ENCODE assay signal across 1 cellular context in the genomic region with DNA sequence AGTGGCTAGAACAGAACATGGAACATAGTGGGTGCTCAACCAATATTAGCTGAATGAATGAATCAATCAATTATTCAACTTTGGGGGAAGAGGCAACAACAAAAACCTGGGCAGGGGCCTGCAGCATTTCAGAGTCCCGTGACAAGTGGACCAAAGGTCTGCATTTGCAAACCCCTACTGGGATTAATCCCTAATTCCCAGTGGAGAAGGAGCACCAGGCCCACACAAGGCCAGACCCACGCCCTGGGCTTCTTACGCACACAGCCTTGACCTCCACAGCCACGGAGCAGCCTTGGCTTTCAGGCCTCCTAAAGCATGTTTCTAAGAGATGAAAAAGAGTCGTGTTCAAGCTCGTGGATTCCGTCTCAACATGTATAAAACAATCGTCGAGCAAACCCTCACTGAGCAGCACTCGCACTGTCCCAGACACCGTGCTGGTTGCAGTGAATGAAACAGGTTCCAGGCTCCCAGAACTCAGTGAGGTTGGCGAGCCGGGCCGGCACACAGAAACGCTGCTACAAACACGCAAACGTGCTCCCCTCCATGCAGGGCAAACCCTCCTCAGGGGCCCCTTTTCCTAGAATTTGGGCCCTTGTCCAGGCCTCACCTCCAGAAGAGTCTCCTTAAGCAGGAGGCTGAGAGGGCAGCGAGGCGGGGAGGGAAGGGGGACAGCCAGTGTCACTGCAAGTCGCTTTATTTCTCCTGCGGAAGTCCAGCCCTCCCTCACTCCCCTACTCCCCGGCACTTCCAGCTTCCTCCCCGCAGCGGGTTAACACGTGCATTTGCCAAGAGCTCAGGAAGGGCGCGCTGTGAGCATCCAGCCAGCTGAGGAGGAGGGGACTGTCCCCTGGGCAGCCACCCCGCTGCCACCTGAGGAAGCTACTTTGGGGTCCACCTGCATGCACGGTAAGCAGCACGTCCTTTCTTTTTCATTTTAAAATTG.
TF ChIP-seq lines count a peak whose summit lies in the region.

No MANE protein-coding gene starts in this region.

TF ChIP-seq in K562, 482 proteins besides CTCF, POLR2A, EP300 and RAD21 (continued from another document):
- TF ChIP-seq, protein P1, sequence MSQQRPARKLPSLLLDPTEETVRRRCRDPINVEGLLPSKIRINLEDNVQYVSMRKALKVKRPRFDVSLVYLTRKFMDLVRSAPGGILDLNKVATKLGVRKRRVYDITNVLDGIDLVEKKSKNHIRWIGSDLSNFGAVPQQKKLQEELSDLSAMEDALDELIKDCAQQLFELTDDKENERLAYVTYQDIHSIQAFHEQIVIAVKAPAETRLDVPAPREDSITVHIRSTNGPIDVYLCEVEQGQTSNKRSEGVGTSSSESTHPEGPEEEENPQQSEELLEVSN (IDR thresholded peaks at IDR 0.05; ENCODE audit: borderline replicate concordance in 1 of 2, extremely low read depth in 1 of 2, insufficient read depth in 1 of 2, insufficient read length in 1 of 2, low read depth in 1 of 2, low read length in 1 of 2, poor library complexity in 1 of 2, severe bottlenecking in 1 of 2), result peak in 1 of 2 experiments; percentile 31
- TF ChIP-seq GABPA (tag; conservative IDR thresholded peaks at IDR 0.05; ENCODE audit: low read depth), result peak; percentile 36; the same call in 1 of the 2 replicates
- 0 out of 2 replicates have a peak, but pooled peaks have one; percentile 13 for TF ChIP-seq MYC (IDR thresholded peaks at IDR 0.05; ENCODE audit: low read depth, low read length)
- TF ChIP-seq MYC (CRISPR knock-in tag; IDR thresholded peaks at IDR 0.05; ENCODE audit: borderline replicate concordance, low read depth), result no peak
- TF ChIP-seq YY1 (IDR thresholded peaks at IDR 0.05; ENCODE audit: borderline replicate concordance in 1 of 3, control insufficient read depth in 1 of 3, extremely low read depth in 1 of 3, insufficient read depth in 3 of 3, insufficient read length in 1 of 3, insufficient replicate concordance in 2 of 3, low read depth in 1 of 3, low read length in 2 of 3), result no peak
- TF ChIP-seq BCOR (IDR thresholded peaks at IDR 0.05), result no peak
- TF ChIP-seq, protein P2, sequence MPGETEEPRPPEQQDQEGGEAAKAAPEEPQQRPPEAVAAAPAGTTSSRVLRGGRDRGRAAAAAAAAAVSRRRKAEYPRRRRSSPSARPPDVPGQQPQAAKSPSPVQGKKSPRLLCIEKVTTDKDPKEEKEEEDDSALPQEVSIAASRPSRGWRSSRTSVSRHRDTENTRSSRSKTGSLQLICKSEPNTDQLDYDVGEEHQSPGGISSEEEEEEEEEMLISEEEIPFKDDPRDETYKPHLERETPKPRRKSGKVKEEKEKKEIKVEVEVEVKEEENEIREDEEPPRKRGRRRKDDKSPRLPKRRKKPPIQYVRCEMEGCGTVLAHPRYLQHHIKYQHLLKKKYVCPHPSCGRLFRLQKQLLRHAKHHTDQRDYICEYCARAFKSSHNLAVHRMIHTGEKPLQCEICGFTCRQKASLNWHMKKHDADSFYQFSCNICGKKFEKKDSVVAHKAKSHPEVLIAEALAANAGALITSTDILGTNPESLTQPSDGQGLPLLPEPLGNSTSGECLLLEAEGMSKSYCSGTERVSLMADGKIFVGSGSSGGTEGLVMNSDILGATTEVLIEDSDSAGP (CRISPR knock-in tag; IDR thresholded peaks at IDR 0.05), result no peak
- 0 out of 2 replicates have a peak, but pooled peaks have one; percentile 3 for TF ChIP-seq SPI1 (IDR thresholded peaks at IDR 0.05; ENCODE audit: borderline replicate concordance, low read depth, low read length)
- TF ChIP-seq STAT5A (IDR thresholded peaks at IDR 0.05; ENCODE audit: borderline replicate concordance, low read length), result no peak
- no peak for TF ChIP-seq ARNT (IDR thresholded peaks at IDR 0.05)
- no peak for TF ChIP-seq DNMT1 (IDR thresholded peaks at IDR 0.05)
- TF ChIP-seq ZNF57 (CRISPR knock-in tag; IDR thresholded peaks at IDR 0.05), result no peak
- TF ChIP-seq, protein P3, sequence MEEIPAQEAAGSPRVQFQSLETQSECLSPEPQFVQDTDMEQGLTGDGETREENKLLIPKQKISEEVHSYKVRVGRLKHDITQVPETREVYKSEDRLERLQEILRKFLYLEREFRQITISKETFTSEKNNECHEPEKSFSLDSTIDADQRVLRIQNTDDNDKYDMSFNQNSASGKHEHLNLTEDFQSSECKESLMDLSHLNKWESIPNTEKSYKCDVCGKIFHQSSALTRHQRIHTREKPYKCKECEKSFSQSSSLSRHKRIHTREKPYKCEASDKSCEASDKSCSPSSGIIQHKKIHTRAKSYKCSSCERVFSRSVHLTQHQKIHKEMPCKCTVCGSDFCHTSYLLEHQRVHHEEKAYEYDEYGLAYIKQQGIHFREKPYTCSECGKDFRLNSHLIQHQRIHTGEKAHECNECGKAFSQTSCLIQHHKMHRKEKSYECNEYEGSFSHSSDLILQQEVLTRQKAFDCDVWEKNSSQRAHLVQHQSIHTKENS (CRISPR knock-in tag; IDR thresholded peaks at IDR 0.05), result no peak
- TF ChIP-seq BHLHE40 (IDR thresholded peaks at IDR 0.05; ENCODE audit: low read length), result peak; percentile 26; the same call in 1 of the 2 replicates
- TF ChIP-seq TAF7 (tag; IDR thresholded peaks at IDR 0.05), result no peak
- TF ChIP-seq, protein P4, sequence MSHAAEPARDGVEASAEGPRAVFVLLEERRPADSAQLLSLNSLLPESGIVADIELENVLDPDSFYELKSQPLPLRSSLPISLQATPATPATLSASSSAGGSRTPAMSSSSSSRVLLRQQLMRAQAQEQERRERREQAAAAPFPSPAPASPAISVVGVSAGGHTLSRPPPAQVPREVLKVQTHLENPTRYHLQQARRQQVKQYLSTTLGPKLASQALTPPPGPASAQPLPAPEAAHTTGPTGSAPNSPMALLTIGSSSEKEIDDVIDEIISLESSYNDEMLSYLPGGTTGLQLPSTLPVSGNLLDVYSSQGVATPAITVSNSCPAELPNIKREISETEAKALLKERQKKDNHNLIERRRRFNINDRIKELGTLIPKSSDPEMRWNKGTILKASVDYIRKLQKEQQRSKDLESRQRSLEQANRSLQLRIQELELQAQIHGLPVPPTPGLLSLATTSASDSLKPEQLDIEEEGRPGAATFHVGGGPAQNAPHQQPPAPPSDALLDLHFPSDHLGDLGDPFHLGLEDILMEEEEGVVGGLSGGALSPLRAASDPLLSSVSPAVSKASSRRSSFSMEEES (CRISPR knock-in tag; IDR thresholded peaks at IDR 0.05), result no peak
- TF ChIP-seq ZNF174 (CRISPR knock-in tag; IDR thresholded peaks at IDR 0.05), result no peak
- TF ChIP-seq CHD4 (IDR thresholded peaks at IDR 0.05; ENCODE audit: insufficient read depth, insufficient replicate concordance, low read depth, low read length, poor library complexity, severe bottlenecking), result no peak
- TF ChIP-seq ZFP36 (IDR thresholded peaks at IDR 0.05; ENCODE audit: low read depth, low read length, partially characterized antibody), result no peak
- TF ChIP-seq POU5F1 (IDR thresholded peaks at IDR 0.05; ENCODE audit: borderline replicate concordance, low read depth, low read length, partially characterized antibody), result no peak
- no peak for TF ChIP-seq ZC3H8 (IDR thresholded peaks at IDR 0.05)
- TF ChIP-seq, protein P5, sequence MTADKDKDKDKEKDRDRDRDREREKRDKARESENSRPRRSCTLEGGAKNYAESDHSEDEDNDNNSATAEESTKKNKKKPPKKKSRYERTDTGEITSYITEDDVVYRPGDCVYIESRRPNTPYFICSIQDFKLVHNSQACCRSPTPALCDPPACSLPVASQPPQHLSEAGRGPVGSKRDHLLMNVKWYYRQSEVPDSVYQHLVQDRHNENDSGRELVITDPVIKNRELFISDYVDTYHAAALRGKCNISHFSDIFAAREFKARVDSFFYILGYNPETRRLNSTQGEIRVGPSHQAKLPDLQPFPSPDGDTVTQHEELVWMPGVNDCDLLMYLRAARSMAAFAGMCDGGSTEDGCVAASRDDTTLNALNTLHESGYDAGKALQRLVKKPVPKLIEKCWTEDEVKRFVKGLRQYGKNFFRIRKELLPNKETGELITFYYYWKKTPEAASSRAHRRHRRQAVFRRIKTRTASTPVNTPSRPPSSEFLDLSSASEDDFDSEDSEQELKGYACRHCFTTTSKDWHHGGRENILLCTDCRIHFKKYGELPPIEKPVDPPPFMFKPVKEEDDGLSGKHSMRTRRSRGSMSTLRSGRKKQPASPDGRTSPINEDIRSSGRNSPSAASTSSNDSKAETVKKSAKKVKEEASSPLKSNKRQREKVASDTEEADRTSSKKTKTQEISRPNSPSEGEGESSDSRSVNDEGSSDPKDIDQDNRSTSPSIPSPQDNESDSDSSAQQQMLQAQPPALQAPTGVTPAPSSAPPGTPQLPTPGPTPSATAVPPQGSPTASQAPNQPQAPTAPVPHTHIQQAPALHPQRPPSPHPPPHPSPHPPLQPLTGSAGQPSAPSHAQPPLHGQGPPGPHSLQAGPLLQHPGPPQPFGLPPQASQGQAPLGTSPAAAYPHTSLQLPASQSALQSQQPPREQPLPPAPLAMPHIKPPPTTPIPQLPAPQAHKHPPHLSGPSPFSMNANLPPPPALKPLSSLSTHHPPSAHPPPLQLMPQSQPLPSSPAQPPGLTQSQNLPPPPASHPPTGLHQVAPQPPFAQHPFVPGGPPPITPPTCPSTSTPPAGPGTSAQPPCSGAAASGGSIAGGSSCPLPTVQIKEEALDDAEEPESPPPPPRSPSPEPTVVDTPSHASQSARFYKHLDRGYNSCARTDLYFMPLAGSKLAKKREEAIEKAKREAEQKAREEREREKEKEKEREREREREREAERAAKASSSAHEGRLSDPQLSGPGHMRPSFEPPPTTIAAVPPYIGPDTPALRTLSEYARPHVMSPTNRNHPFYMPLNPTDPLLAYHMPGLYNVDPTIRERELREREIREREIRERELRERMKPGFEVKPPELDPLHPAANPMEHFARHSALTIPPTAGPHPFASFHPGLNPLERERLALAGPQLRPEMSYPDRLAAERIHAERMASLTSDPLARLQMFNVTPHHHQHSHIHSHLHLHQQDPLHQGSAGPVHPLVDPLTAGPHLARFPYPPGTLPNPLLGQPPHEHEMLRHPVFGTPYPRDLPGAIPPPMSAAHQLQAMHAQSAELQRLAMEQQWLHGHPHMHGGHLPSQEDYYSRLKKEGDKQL (CRISPR knock-in tag; IDR thresholded peaks at IDR 0.05; ENCODE audit: borderline replicate concordance), result no peak
- TF ChIP-seq FOXA1 (IDR thresholded peaks at IDR 0.05; ENCODE audit: borderline replicate concordance), result no peak
